ENCODE assay signal across 10 cellular contexts in the genomic region with DNA sequence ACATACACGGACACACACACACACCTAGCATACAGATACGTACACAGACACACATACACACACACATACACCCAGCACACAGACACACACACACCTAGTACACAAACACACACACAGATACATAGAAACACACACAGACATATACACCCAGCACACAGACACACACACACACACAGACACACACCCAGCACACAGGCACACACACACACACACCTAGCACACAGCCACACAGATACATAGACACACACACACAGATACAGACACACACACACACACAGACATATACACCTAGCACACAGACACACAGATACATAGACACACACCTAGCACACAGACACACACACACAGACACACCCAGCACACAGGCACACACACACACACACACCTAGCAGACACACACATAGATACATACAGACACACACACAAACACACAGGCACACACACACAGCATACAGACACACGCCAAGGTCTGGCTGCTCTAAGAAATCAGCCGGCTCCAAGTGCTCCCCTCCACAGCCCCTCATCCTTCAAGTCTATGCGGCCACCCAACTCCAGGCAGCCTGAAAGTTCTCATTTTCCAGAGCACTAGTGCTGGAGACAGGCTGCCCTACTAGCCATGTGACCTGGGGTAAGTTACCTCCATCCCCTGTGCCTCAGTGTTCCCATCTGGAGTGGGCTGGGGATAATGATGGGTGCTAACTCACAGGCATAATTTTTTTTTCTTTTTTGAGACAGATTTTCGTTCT. TPM values are rescaled to one million over a fixed set of nuclear protein-coding genes. Genes with fewer than 3 reads are reported as not detected.
DNase-seq lines count a peak whose midpoint lies in the region; TF ChIP-seq lines count a peak whose summit lies in the region.
"Had no signal": no experiment of that assay in that cellular context is flagged by ENCODE, and none has a peak within 500 bp of the region (broad histone marks: within the 10 kb centered on the region; RNA-seq: fewer than 3 reads in every experiment).

No MANE protein-coding gene starts in this region.

- H3K27ac ChIP-seq in sigmoid colon = peak overlapping the region in 3 of 4 donors; percentile 65 to 100 (median 99)
- H3K27ac ChIP-seq: 22Rv1, hepatocyte had no signal

- peaks cover 38 to 73% (median 59%) of the 10 kb centered on the region in 4 donors for H3K36me3 ChIP-seq in sigmoid colon

- peaks cover 2% of the 10 kb centered on the region for H3K36me3 Mint-ChIP-seq in T-helper 1 cell treated with Interleukin-12 subunit alpha and Interleukin-12 subunit beta and Interleukin-4 antibody, amounts not matched to agents 30 μg/mL and 1 μg/mL, for 36 hours (ENCODE audit: low read depth)

- H3K9me3 Mint-ChIP-seq in T-helper 1 cell treated with Interleukin-12 subunit alpha and Interleukin-12 subunit beta and Interleukin-4 antibody, amounts not matched to agents 30 μg/mL and 1 μg/mL, for 36 hours = no peaks in the 10 kb centered on the region
- H3K9me3 Mint-ChIP-seq: endodermal cell had no signal

- no peak overlapping the region for H3K4me3 ChIP-seq in sigmoid colon
- H3K4me3 ChIP-seq: hepatocyte, lung, psoas muscle had no signal

- WGBS in sigmoid colon, 2 donors = 86% methylated on average over 6 of the region's 6 CpGs

- no peak for TF ChIP-seq POLR2A in sigmoid colon (IDR thresholded peaks at IDR 0.05)

- H3K4me1 Mint-ChIP-seq in T-helper 1 cell treated with Interleukin-12 subunit alpha and Interleukin-12 subunit beta and Interleukin-4 antibody, amounts not matched to agents 30 μg/mL and 1 μg/mL, for 36 hours (ENCODE audit: low read depth) = no peaks in the 10 kb centered on the region
- H3K4me1 Mint-ChIP-seq: endodermal cell had no signal

- TF ChIP-seq EP300 in sigmoid colon (IDR thresholded peaks at IDR 0.05) = no peak

- H3K27me3 ChIP-seq in sigmoid colon = no peaks in the 10 kb centered on the region
- H3K27me3 ChIP-seq: hepatocyte had no signal

- H3K4me3 Mint-ChIP-seq in T-helper 1 cell treated with Interleukin-12 subunit alpha and Interleukin-12 subunit beta and Interleukin-4 antibody, amounts not matched to agents 30 μg/mL and 1 μg/mL, for 36 hours = no peak overlapping the region
- H3K4me3 Mint-ChIP-seq: endodermal cell had no signal

- no peaks in the 10 kb centered on the region for H3K9me3 ChIP-seq in sigmoid colon
- H3K9me3 ChIP-seq: psoas muscle had no signal

- DNase-seq in T-helper 1 cell (no peak), sigmoid colon (no peak), NCI-H1092 treated with DMSO at 0.1 percent for 48 hours (lab: John Stamatoyannopoulos, UW) (no peak)
- DNase-seq: DMS153 had no signal

- TF ChIP-seq CTCF in sigmoid colon (IDR thresholded peaks at IDR 0.05) = no peak

- peak overlapping the region; percentile 13 for H3K27ac Mint-ChIP-seq in T-helper 1 cell treated with Interleukin-12 subunit alpha and Interleukin-12 subunit beta and Interleukin-4 antibody, amounts not matched to agents 30 μg/mL and 1 μg/mL, for 36 hours
- H3K27ac Mint-ChIP-seq: endodermal cell had no signal

- no peaks in the 10 kb centered on the region for H3K27me3 Mint-ChIP-seq in T-helper 1 cell treated with Interleukin-12 subunit alpha and Interleukin-12 subunit beta and Interleukin-4 antibody, amounts not matched to agents 30 μg/mL and 1 μg/mL, for 36 hours (ENCODE audit: low read depth)

- peaks cover 0 to 51% (median 46%) of the 10 kb centered on the region in 4 donors for H3K4me1 ChIP-seq in sigmoid colon

- intact Hi-C loops in sigmoid colon (cut with DNase I) = loop anchor here (2.0 kb wide), 1 partner anchor 24 kb away; a partner anchor contains a TSS

RNA-seq across cellular contexts. Expression of a gene that starts 13.2 kb away (rescaled TPM):
- 10 to 100 TPM in 3 of 4 donors, 1 to 10 TPM in 1; 4.1 to 12.8 (median 11.9) TPM for total RNA-seq in sigmoid colon
- 10 to 100 TPM in 1 of 3 donors, 1 to 10 TPM in 2; 4.4 to 11.4 (median 8.1) TPM for polyA plus RNA-seq in sigmoid colon

RNA-seq across cellular contexts. Expression of a gene that starts 24.5 kb away (rescaled TPM):
- total RNA-seq in sigmoid colon = 10 to 100 TPM; 78.8 to 86.1 (median 83.8) TPM
- polyA plus RNA-seq in sigmoid colon = 10 to 100 TPM; 25.4 to 35.4 (median 25.8) TPM

RNA-seq across cellular contexts. Expression of a gene that starts 33.0 kb away (rescaled TPM):
- 10 to 100 TPM; 27.3 to 64.8 (median 31.7) TPM for total RNA-seq in sigmoid colon
- polyA plus RNA-seq in sigmoid colon = 10 to 100 TPM; 19.2 to 83.0 (median 29.1) TPM

RNA-seq across cellular contexts. Expression of a gene that starts 34.5 kb away (rescaled TPM):
- 10 to 100 TPM; 52.3 to 92.2 (median 58.0) TPM for total RNA-seq in sigmoid colon
- 10 to 100 TPM; 29.4 to 63.5 (median 34.0) TPM for polyA plus RNA-seq in sigmoid colon

RNA-seq across cellular contexts. Expression of a gene that starts 53.1 kb away (rescaled TPM):
- total RNA-seq in sigmoid colon = 10 to 100 TPM; 60.2 to 94.4 (median 70.7) TPM
- 10 to 100 TPM; 22.4 to 42.3 (median 24.0) TPM for polyA plus RNA-seq in sigmoid colon
